In the genomic region with DNA sequence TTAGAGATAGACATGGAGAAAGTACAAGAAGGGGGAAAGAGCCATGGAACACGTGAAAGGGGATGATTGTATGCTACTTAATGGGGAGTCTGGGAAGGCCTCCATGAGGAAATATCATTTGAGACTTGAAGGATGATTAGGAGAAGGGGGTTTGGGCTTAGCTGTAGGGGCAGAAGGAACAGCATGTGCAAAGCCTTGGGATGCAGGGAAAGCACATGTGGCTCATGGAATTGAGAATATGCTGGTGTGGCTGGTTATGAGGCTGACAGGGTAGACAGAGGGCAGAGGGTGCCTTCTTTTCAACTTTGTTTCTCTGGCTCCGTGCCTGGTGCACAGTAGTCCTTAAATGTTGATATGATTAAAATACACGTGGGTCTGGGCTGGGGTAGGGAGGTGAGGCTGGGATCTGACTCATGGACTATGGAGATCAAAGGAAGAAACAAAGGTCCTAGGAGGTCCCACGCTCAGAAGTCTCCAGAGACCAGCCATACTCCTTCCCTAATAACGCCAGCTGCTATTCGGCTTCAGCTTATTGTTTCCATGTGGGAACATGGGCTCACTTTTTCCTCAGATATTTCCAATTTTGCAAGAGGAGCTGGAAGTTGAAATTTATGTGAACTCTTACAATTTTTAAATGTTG, we compare ENCODE assay signal across 1 cellular context.
TF ChIP-seq lines count a peak whose summit lies in the region.

No MANE protein-coding gene starts in this region.

TF ChIP-seq in HepG2, 621 proteins besides CTCF, POLR2A, EP300 and RAD21:
- TF ChIP-seq, protein P1, sequence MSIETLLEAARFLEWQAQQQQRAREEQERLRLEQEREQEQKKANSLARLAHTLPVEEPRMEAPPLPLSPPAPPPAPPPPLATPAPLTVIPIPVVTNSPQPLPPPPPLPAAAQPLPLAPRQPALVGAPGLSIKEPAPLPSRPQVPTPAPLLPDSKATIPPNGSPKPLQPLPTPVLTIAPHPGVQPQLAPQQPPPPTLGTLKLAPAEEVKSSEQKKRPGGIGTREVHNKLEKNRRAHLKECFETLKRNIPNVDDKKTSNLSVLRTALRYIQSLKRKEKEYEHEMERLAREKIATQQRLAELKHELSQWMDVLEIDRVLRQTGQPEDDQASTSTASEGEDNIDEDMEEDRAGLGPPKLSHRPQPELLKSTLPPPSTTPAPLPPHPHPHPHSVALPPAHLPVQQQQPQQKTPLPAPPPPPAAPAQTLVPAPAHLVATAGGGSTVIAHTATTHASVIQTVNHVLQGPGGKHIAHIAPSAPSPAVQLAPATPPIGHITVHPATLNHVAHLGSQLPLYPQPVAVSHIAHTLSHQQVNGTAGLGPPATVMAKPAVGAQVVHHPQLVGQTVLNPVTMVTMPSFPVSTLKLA (IDR thresholded peaks at IDR 0.05): peak; percentile 92
- no peak for TF ChIP-seq SETDB1 (CRISPR knock-in tag; IDR thresholded peaks at IDR 0.05; ENCODE audit: borderline replicate concordance)
- TF ChIP-seq, protein P2, sequence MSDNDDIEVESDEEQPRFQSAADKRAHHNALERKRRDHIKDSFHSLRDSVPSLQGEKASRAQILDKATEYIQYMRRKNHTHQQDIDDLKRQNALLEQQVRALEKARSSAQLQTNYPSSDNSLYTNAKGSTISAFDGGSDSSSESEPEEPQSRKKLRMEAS (IDR thresholded peaks at IDR 0.05): 0 out of 2 replicates have a peak, but pooled peaks have one; percentile 27
- TF ChIP-seq FOSL2 (CRISPR knock-in tag; IDR thresholded peaks at IDR 0.05): 0 out of 2 replicates have a peak, but pooled peaks have one; percentile 13
- no peak for TF ChIP-seq SRSF1 (optimal IDR thresholded peaks at IDR 0.05; ENCODE audit: low read depth, low read length)
- no peak for TF ChIP-seq ZNF253 (CRISPR knock-in tag; IDR thresholded peaks at IDR 0.05; ENCODE audit: borderline replicate concordance)
- TF ChIP-seq ZSCAN12 (CRISPR knock-in tag; IDR thresholded peaks at IDR 0.05): no peak
- TF ChIP-seq PRPF4 (IDR thresholded peaks at IDR 0.05; ENCODE audit: low read depth, low read length, poor library complexity, severe bottlenecking): no peak
- no peak for TF ChIP-seq GFI1 (CRISPR knock-in tag; IDR thresholded peaks at IDR 0.05; ENCODE audit: borderline replicate concordance)
- TF ChIP-seq MXI1 (IDR thresholded peaks at IDR 0.05; ENCODE audit: borderline replicate concordance, low read depth, low read length): peak; percentile 25; the same call in 1 of the 3 replicates
- TF ChIP-seq ZBTB1 (CRISPR knock-in tag; IDR thresholded peaks at IDR 0.05; ENCODE audit: borderline replicate concordance): no peak
- peak; percentile 30; the same call in 1 of the 2 replicates for TF ChIP-seq POLR2G (IDR thresholded peaks at IDR 0.05; ENCODE audit: low read depth, low read length)
- TF ChIP-seq NRL (CRISPR knock-in tag; IDR thresholded peaks at IDR 0.05; ENCODE audit: borderline replicate concordance): no peak
